Comparison of ENCODE assay signal across 9 cellular contexts in the genomic region with DNA sequence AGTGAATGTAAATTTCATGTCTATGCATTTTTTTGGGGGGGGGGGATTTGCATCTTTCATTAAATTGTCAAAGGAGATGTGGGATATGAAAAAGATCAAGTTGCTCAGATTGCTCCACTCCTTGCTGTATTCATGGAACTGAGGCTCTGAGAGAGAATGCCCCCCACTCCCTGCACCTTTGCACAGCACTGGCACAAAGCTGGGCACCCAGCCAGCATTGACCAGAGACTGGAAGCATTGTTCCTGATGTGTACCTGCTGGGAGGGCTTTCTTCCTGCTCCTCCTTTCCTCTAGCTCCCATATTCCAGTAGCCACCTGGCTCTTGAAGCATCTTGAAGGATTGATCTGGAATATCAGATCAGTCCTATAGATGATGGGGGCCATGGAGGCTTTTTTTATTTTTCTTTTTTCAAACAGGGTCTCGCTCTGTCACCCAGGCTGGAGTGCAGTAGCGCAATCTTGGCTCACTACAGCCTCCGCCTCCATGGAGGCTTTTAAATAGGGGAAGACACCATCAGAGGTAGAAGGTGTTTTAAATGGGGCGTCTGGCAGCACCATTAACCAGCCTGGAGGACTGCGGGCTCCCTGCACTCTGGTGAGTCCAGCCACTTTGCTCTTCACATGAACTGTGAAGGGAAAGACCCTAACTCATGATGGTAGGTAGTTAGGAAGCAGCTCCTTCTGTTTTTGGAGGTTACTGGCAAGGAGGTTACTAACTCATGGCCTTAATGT. TPM values are rescaled to one million over a fixed set of nuclear protein-coding genes. Genes with fewer than 3 reads are reported as not detected.
"Had no signal": no experiment of that assay in that cellular context is flagged by ENCODE, and none has a peak within 500 bp of the region (broad histone marks: within the 10 kb centered on the region; RNA-seq: fewer than 3 reads in every experiment).

No MANE protein-coding gene starts in this region.

- DNase-seq: activated B cell treated with CpG ODN at 0.5 μM for 24 hours; activated gamma-delta T cell; activated naive CD8-positive, alpha-beta T cell treated with anti-CD3 and anti-CD28 coated beads for 36 hours; anterior cingulate cortex; esophagus squamous epithelium; stimulated activated naive B cell treated with anti-CD40 and anti-IgM and Interleukin-4, amounts not matched to agents 10 μg/mL and 1 μg/mL and 100 μg/mL, for 72 hours; upper lobe of left lung had no signal

- ATAC-seq: stimulated activated naive B cell treated with anti-CD40 and anti-IgM and Interleukin-4, amounts not matched to agents 10 μg/mL and 1 μg/mL and 100 μg/mL, for 72 hours had no signal

- H3K27ac ChIP-seq: esophagus squamous epithelium, upper lobe of left lung had no signal

- H3K9me3 ChIP-seq: esophagus squamous epithelium, upper lobe of left lung had no signal

- H3K36me3 ChIP-seq: esophagus squamous epithelium, upper lobe of left lung had no signal

- H3K4me3 ChIP-seq: smooth muscle cell, upper lobe of left lung had no signal

RNA-seq across cellular contexts. Expression of gene DUSP15, which starts 10.9 kb away (rescaled TPM):
- total RNA-seq: activated naive CD8-positive, alpha-beta T cell treated with anti-CD3 and anti-CD28 coated beads for 36 hours had no signal

RNA-seq across cellular contexts. Expression of gene TTLL9, which starts 11.0 kb away (rescaled TPM):
- total RNA-seq: activated naive CD8-positive, alpha-beta T cell treated with anti-CD3 and anti-CD28 coated beads for 36 hours; smooth muscle cell had no signal

RNA-seq across cellular contexts. Expression of gene FOXS1, which starts 14.0 kb away (rescaled TPM):
- total RNA-seq: activated B cell treated with CpG ODN at 0.5 μM for 24 hours; activated naive CD8-positive, alpha-beta T cell treated with anti-CD3 and anti-CD28 coated beads for 36 hours had no signal

RNA-seq across cellular contexts. Expression of gene MYLK2, which starts 40.3 kb away (rescaled TPM):
- total RNA-seq: activated B cell treated with CpG ODN at 0.5 μM for 24 hours, mucosa of gallbladder, upper lobe of left lung had no signal
